22 cellular contexts compared by ENCODE assay signal in genomic region chr3:116263842-116264545, GRCh38.
DNase-seq lines count a peak whose midpoint lies in the region; ATAC-seq and TF ChIP-seq lines count a peak whose summit lies in the region.
"Had no signal": no experiment of that assay in that cellular context is flagged by ENCODE, and none has a peak within 500 bp of the region (broad histone marks: within the 10 kb centered on the region; RNA-seq: fewer than 3 reads in every experiment).

No MANE protein-coding gene starts in this region.

- H3K9me2 ChIP-seq in GM23248 (ENCODE audit: insufficient read depth), result no peaks in the 10 kb centered on the region

- peak; percentile 81 for DNase-seq in GM23248
- DNase-seq in amniotic epithelial cell (ENCODE audit: low read depth), result peak; percentile 2
- peak; percentile 19 for DNase-seq in fibroblast of villous mesenchyme (ENCODE audit: low read depth)
- peak; percentile 17 for DNase-seq in renal cortical epithelial cell (ENCODE audit: low read depth)
- DNase-seq in glutamatergic neuron, result no peak
- no peak for DNase-seq in activated gamma-delta T cell (lab: John Stamatoyannopoulos, UW)
- DNase-seq: activated B cell treated with CpG ODN at 0.5 μM for 24 hours; amniotic stem cell; CD4-positive, CD25-positive, alpha-beta regulatory T cell; colonic mucosa; kidney; NCI-H187; NCI-H510A; pancreas; SHP77; stimulated activated naive CD4-positive, alpha-beta T cell; T-helper 2 cell had no signal

- H3K4me3 ChIP-seq in GM23248, result no peak overlapping the region
- H3K4me3 ChIP-seq in fibroblast of villous mesenchyme (ENCODE audit: low read depth, low read length), result no peak overlapping the region
- H3K4me3 ChIP-seq: colonic mucosa, GM12878, GM23338, pancreas had no signal

- no peaks in the 10 kb centered on the region for H3K27me3 ChIP-seq in GM23248 (replicated peaks; ENCODE audit: insufficient read depth)
- H3K27me3 ChIP-seq: colonic mucosa, pancreas had no signal

- in situ Hi-C loops in GM23248 (cut with MboI), result no loop called here

- peaks cover 25% of the 10 kb centered on the region for H3K4me1 Mint-ChIP-seq in glutamatergic neuron (ENCODE audit: low read depth, unreplicated experiment)
- H3K4me1 Mint-ChIP-seq: activated B cell treated with CpG ODN at 0.5 μM for 24 hours; CD4-positive, CD25-positive, alpha-beta regulatory T cell had no signal

- no peak overlapping the region for H3K27ac Mint-ChIP-seq in glutamatergic neuron (ENCODE audit: unreplicated experiment)
- H3K27ac Mint-ChIP-seq: activated B cell treated with CpG ODN at 0.5 μM for 24 hours; activated T-helper 2 cell treated with anti-CD3 and anti-CD28 coated beads, Interferon-gamma antibody, Interleukin-2, Interleukin-4, amounts not matched to agents 10 μg/mL and 5 μg/mL and 100 μg/mL, durations not matched to agents 14 hours and 24 hours and 36 hours; CD4-positive, CD25-positive, alpha-beta regulatory T cell; GM23338; type B pancreatic cell had no signal

- TF ChIP-seq CTCF in fibroblast of villous mesenchyme (IDR thresholded peaks at IDR 0.05; ENCODE audit: insufficient read depth, low read depth, low read length), result no peak
- no peak for TF ChIP-seq CTCF in glutamatergic neuron (IDR thresholded peaks at IDR 0.05; ENCODE audit: partially characterized antibody, unreplicated experiment)

- WGBS in GM23248 (ENCODE audit: low coverage in 1 of 2, low lambda C conversion rate in 2 of 2, missing lambda C conversion rate in 2 of 2), 2 experiments, result 24 to 28% methylated on average over 5 of the region's 5 CpGs

- no peaks in the 10 kb centered on the region for H3K79me2 ChIP-seq in GM23248 (ENCODE audit: insufficient read depth)

- H2AFZ ChIP-seq in GM23248, result no peak overlapping the region
- H2AFZ ChIP-seq: GM23338 had no signal

- peaks cover 1% of the 10 kb centered on the region for H3K27me3 Mint-ChIP-seq in glutamatergic neuron (ENCODE audit: unreplicated experiment)
- H3K27me3 Mint-ChIP-seq: CD4-positive, CD25-positive, alpha-beta regulatory T cell had no signal

- H3K9me3 Mint-ChIP-seq in glutamatergic neuron (ENCODE audit: unreplicated experiment), result no peaks in the 10 kb centered on the region
- H3K9me3 Mint-ChIP-seq: activated B cell treated with CpG ODN at 0.5 μM for 24 hours; activated T-helper 2 cell treated with anti-CD3 and anti-CD28 coated beads, Interferon-gamma antibody, Interleukin-2, Interleukin-4, amounts not matched to agents 10 μg/mL and 5 μg/mL and 100 μg/mL, durations not matched to agents 14 hours and 24 hours and 36 hours; GM23338; type B pancreatic cell had no signal

- H3K4me1 ChIP-seq in GM23248 (ENCODE audit: insufficient read depth), result peaks cover 13% of the 10 kb centered on the region
- H3K4me1 ChIP-seq: colonic mucosa, pancreas had no signal

- H3K27ac ChIP-seq in GM23248, result peak overlapping the region; percentile 33
- H3K27ac ChIP-seq: colonic mucosa, pancreas had no signal

- no peaks in the 10 kb centered on the region for H3K9me3 ChIP-seq in GM23248 (ENCODE audit: low read depth)
- H3K9me3 ChIP-seq: colonic mucosa, pancreas had no signal

- no peak overlapping the region for H3K9ac ChIP-seq in GM23248

- peaks cover 21% of the 10 kb centered on the region for H3F3A ChIP-seq in GM23248 (ENCODE audit: insufficient read depth)

- no peaks in the 10 kb centered on the region for H4K20me1 ChIP-seq in GM23248 (ENCODE audit: insufficient read depth)

- H3K4me3 Mint-ChIP-seq in glutamatergic neuron (ENCODE audit: unreplicated experiment), result no peak overlapping the region
- H3K4me3 Mint-ChIP-seq: activated B cell treated with CpG ODN at 0.5 μM for 24 hours; CD4-positive, CD25-positive, alpha-beta regulatory T cell; GM23338; type B pancreatic cell had no signal

- no peaks in the 10 kb centered on the region for H3K36me3 Mint-ChIP-seq in glutamatergic neuron (ENCODE audit: unreplicated experiment)
- H3K36me3 Mint-ChIP-seq: CD4-positive, CD25-positive, alpha-beta regulatory T cell had no signal

- no peaks in the 10 kb centered on the region for H3K36me3 ChIP-seq in GM23248 (ENCODE audit: low read depth)
- H3K36me3 ChIP-seq: colonic mucosa, pancreas had no signal

- ATAC-seq in HG03159 (IDR thresholded peaks at IDR 0.05; ENCODE audit: unreplicated experiment), result no peak
- ATAC-seq: GM12878, pancreas had no signal

- peak overlapping the region; percentile 26 for H3K4me2 ChIP-seq in GM23248 (ENCODE audit: unreplicated experiment)
- H3K4me2 ChIP-seq: GM23338 had no signal

Comparison
In these comparisons a context has a peak if more than half of its experiments do, and no peak if none do; other contexts are left out.
1. DNase-seq: peak in GM23248 (single experiment), amniotic epithelial cell (single experiment), fibroblast of villous mesenchyme (single experiment) and renal cortical epithelial cell (single experiment); none in glutamatergic neuron (single experiment) and activated gamma-delta T cell (single experiment).